Comparison of ENCODE assay signal across 8 cellular contexts in genomic region chr5:142110046-142110531, GRCh38. TPM values are rescaled to one million over a fixed set of nuclear protein-coding genes. Genes with fewer than 3 reads are reported as not detected.
A peak's percentile ranks its signal among the peaks of the same experiment; 100 is the strongest.
DNase-seq lines count a peak whose midpoint lies in the region; ATAC-seq and TF ChIP-seq lines count a peak whose summit lies in the region.

No MANE protein-coding gene starts in this region.

- H3K36me3 ChIP-seq in rectal smooth muscle tissue (ENCODE audit: control insufficient read depth, insufficient read depth, low read length): no peaks in the 10 kb centered on the region

- in situ Hi-C loops in KBM-7 (cut with MboI; ENCODE audit: low pct_unique_long_range_greater_than_20kb, low sequenced_read_pairs): no loop called here

- H3K9ac ChIP-seq in rectal smooth muscle tissue (ENCODE audit: low read length): no peak overlapping the region

- POLR2A ChIA-PET in activated CD8-positive, alpha-beta T cell treated with anti-CD3 and anti-CD28 coated beads, Interleukin-2, amount 10 ng/mL, durations not matched to agents 7 days and 5 days (lab: Charles Lee): interaction anchor here (0.7 to 4.0 kb wide), 15 partner anchors 8 to 186 kb away, joined by 3 to 86 read pairs (median 7); partner anchors contain the start of genes DELE1, GNPDA1 and RNF14

- peak overlapping the region; percentile 93 for H3K27ac ChIP-seq in rectal smooth muscle tissue (ENCODE audit: low read depth, low read length)

- CTCF ChIA-PET in activated CD8-positive, alpha-beta T cell treated with anti-CD3 and anti-CD28 coated beads, Interleukin-2, amount 10 ng/mL, durations not matched to agents 7 days and 5 days (lab: Charles Lee): interaction anchor here (0.6 to 6.0 kb wide), 24 partner anchors 9 to 418 kb away, joined by 3 to 91 read pairs (median 6); partner anchors contain the start of genes GNPDA1 and RNF14

- peak overlapping the region; percentile 83 for H3K4me3 ChIP-seq in rectal smooth muscle tissue (ENCODE audit: low read length)

- peak overlapping the region; percentile 93 for H3K4me3 Mint-ChIP-seq in activated CD8-positive, alpha-beta T cell treated with anti-CD3 and anti-CD28 coated beads, Interleukin-2, amount 10 ng/mL, durations not matched to agents 7 days and 5 days
- peak overlapping the region; percentile 96 for H3K4me3 Mint-ChIP-seq in glutamatergic neuron (ENCODE audit: unreplicated experiment)

- DNase-seq in DMS53 (lab: John Stamatoyannopoulos, UW): peak; percentile 19
- no peak for DNase-seq in DMS53 treated with DMSO at 0.1 percent for 48 hours (lab: John Stamatoyannopoulos, UW; ENCODE audit: unreplicated experiment)
- peak; percentile 27 for DNase-seq in KBM-7
- DNase-seq in activated CD8-positive, alpha-beta T cell treated with anti-CD3 and anti-CD28 coated beads, Interleukin-2, amount 10 ng/mL, durations not matched to agents 7 days and 5 days: no peak
- DNase-seq in glutamatergic neuron: no peak
- DNase-seq in activated effector memory CD4-positive, alpha-beta T cell treated with anti-CD3 and anti-CD28 coated beads, Interleukin-2, amount 50 U/mL, for 16 hours: no peak
- no peak for DNase-seq in COLO668 (lab: John Stamatoyannopoulos, UW; ENCODE audit: unreplicated experiment)

- no peak for TF ChIP-seq CTCF in glutamatergic neuron (IDR thresholded peaks at IDR 0.05; ENCODE audit: partially characterized antibody, unreplicated experiment)

- no peaks in the 10 kb centered on the region for H3K27me3 ChIP-seq in rectal smooth muscle tissue (ENCODE audit: control insufficient read depth, insufficient read depth, low read length)

- H3K4me1 ChIP-seq in rectal smooth muscle tissue (ENCODE audit: control insufficient read depth, insufficient read depth, low read length): peaks cover 15% of the 10 kb centered on the region

- no peak for ATAC-seq in activated CD8-positive, alpha-beta T cell treated with anti-CD3 and anti-CD28 coated beads, Interleukin-2, amount 10 ng/mL, durations not matched to agents 7 days and 5 days

- H3K36me3 Mint-ChIP-seq in activated CD8-positive, alpha-beta T cell treated with anti-CD3 and anti-CD28 coated beads, Interleukin-2, amount 10 ng/mL, durations not matched to agents 7 days and 5 days (ENCODE audit: low read depth): peaks cover 41% of the 10 kb centered on the region
- H3K36me3 Mint-ChIP-seq in glutamatergic neuron (ENCODE audit: unreplicated experiment): no peaks in the 10 kb centered on the region

- H3K27ac Mint-ChIP-seq in activated CD8-positive, alpha-beta T cell treated with anti-CD3 and anti-CD28 coated beads, Interleukin-2, amount 10 ng/mL, durations not matched to agents 7 days and 5 days: peak overlapping the region; percentile 93
- H3K27ac Mint-ChIP-seq in glutamatergic neuron (ENCODE audit: unreplicated experiment): peak overlapping the region; percentile 97

- H3K9me3 Mint-ChIP-seq in activated CD8-positive, alpha-beta T cell treated with anti-CD3 and anti-CD28 coated beads, Interleukin-2, amount 10 ng/mL, durations not matched to agents 7 days and 5 days (ENCODE audit: insufficient read depth): no peaks in the 10 kb centered on the region
- H3K9me3 Mint-ChIP-seq in glutamatergic neuron (ENCODE audit: unreplicated experiment): peaks cover 4% of the 10 kb centered on the region

- H3K4me1 Mint-ChIP-seq in activated CD8-positive, alpha-beta T cell treated with anti-CD3 and anti-CD28 coated beads, Interleukin-2, amount 10 ng/mL, durations not matched to agents 7 days and 5 days (ENCODE audit: low read depth): peaks cover 69% of the 10 kb centered on the region
- H3K4me1 Mint-ChIP-seq in glutamatergic neuron (ENCODE audit: low read depth, unreplicated experiment): peaks cover 8% of the 10 kb centered on the region

- H3K27me3 Mint-ChIP-seq in activated CD8-positive, alpha-beta T cell treated with anti-CD3 and anti-CD28 coated beads, Interleukin-2, amount 10 ng/mL, durations not matched to agents 7 days and 5 days (ENCODE audit: low read depth): no peaks in the 10 kb centered on the region
- peaks cover 6% of the 10 kb centered on the region for H3K27me3 Mint-ChIP-seq in glutamatergic neuron (ENCODE audit: unreplicated experiment)

RNA-seq across cellular contexts. Expression of gene NDFIP1, which starts 1.5 kb away (rescaled TPM):
- total RNA-seq in activated CD8-positive, alpha-beta T cell treated with anti-CD3 and anti-CD28 coated beads, Interleukin-2, amount 10 ng/mL, durations not matched to agents 7 days and 5 days: 10 to 100 TPM; 47.2 TPM
- 56.1 TPM for total RNA-seq in glutamatergic neuron (ENCODE audit: unreplicated experiment)

Comparison
In these comparisons a context has a peak if more than half of its experiments do, and no peak if none do; other contexts are left out.
1. DNase-seq: peak in DMS53 (single experiment) and KBM-7 (single experiment); none in DMS53 treated with DMSO at 0.1 percent for 48 hours (single experiment), activated CD8-positive, alpha-beta T cell treated with anti-CD3 and anti-CD28 coated beads, Interleukin-2, amount 10 ng/mL, durations not matched to agents 7 days and 5 days (single experiment), glutamatergic neuron (single experiment), activated effector memory CD4-positive, alpha-beta T cell treated with anti-CD3 and anti-CD28 coated beads, Interleukin-2, amount 50 U/mL, for 16 hours (single experiment) and COLO668 (single experiment).